Comparison of ENCODE assay signal across 8 cellular contexts in genomic region chr5:150758210-150758533, GRCh38. TPM values are rescaled to one million over a fixed set of nuclear protein-coding genes. Genes with fewer than 3 reads are reported as not detected.
DNase-seq lines count a peak whose midpoint lies in the region; ATAC-seq, FAIRE-seq and TF ChIP-seq lines count a peak whose summit lies in the region.

No MANE protein-coding gene starts in this region.

- no peak overlapping the region for H3K4me3 Mint-ChIP-seq in astrocyte (ENCODE audit: unreplicated experiment)
- H3K4me3 Mint-ChIP-seq in activated CD4-positive, alpha-beta memory T cell treated with anti-CD3 and anti-CD28 coated beads, Interleukin-2, amount 10 ng/mL, durations not matched to agents 7 days and 5 days, result no peak overlapping the region

- no peak for FAIRE-seq in astrocyte (lab: Jason Lieb, UNC)

- CTCF ChIA-PET in activated CD4-positive, alpha-beta memory T cell treated with anti-CD3 and anti-CD28 coated beads, Interleukin-2, amount 10 ng/mL, durations not matched to agents 7 days and 5 days (lab: Charles Lee), result interaction anchor here (1.0 to 3.0 kb wide), 11 partner anchors 16 to 308 kb away, joined by 3 to 24 read pairs (median 6); partner anchors contain the start of genes IRGM, RBM22, RPS14 and SMIM3

- H3K9ac ChIP-seq in astrocyte (ENCODE audit: low read length), result peak overlapping the region; percentile 96

- H3K79me2 ChIP-seq in astrocyte (ENCODE audit: insufficient read depth, low read length), result peaks cover 52% of the 10 kb centered on the region

- 1% methylated on average over 11 of the region's 11 CpGs for WGBS in lower leg skin, 2 donors

- ATAC-seq in GM19351 (IDR thresholded peaks at IDR 0.05; ENCODE audit: unreplicated experiment), result peak; percentile 21
- ATAC-seq in HG03095 (IDR thresholded peaks at IDR 0.05; ENCODE audit: unreplicated experiment), result peak; percentile 22

- intact Hi-C loops in lower leg skin (cut with DNase I; ENCODE audit: low total_unique reads), result no loop called here

- POLR2A ChIA-PET in activated CD4-positive, alpha-beta memory T cell treated with anti-CD3 and anti-CD28 coated beads, Interleukin-2, amount 10 ng/mL, durations not matched to agents 7 days and 5 days (lab: Charles Lee), result interaction anchor here (0.8 to 4.0 kb wide), 13 partner anchors 8 to 456 kb away, joined by 3 to 28 read pairs (median 4); partner anchors contain the start of genes IRGM, RBM22 and SMIM3

- peaks cover 15% of the 10 kb centered on the region for H3K4me1 ChIP-seq in astrocyte (ENCODE audit: insufficient read depth, low read length)

- peak overlapping the region; percentile 98 for H2AFZ ChIP-seq in astrocyte (ENCODE audit: low read depth, low read length)

- no peak for TF ChIP-seq POLR2A in lower leg skin (IDR thresholded peaks at IDR 0.05)

- H3K27ac Mint-ChIP-seq in astrocyte (ENCODE audit: unreplicated experiment), result no peak overlapping the region
- no peak overlapping the region for H3K27ac Mint-ChIP-seq in activated CD4-positive, alpha-beta memory T cell treated with anti-CD3 and anti-CD28 coated beads, Interleukin-2, amount 10 ng/mL, durations not matched to agents 7 days and 5 days

- H3K27ac ChIP-seq in astrocyte (ENCODE audit: low read depth, low read length), result peak overlapping the region; percentile 99

- no peaks in the 10 kb centered on the region for H3K9me3 ChIP-seq in astrocyte (ENCODE audit: insufficient read depth, low read depth, low read length)

- no peaks in the 10 kb centered on the region for H3K27me3 Mint-ChIP-seq in astrocyte (ENCODE audit: low read depth, unreplicated experiment)
- no peaks in the 10 kb centered on the region for H3K27me3 Mint-ChIP-seq in activated CD4-positive, alpha-beta memory T cell treated with anti-CD3 and anti-CD28 coated beads, Interleukin-2, amount 10 ng/mL, durations not matched to agents 7 days and 5 days

- TF ChIP-seq CTCF in astrocyte (IDR thresholded peaks at IDR 0.05; ENCODE audit: insufficient read depth, low read depth, low read length) (no peak), lower leg skin (IDR thresholded peaks at IDR 0.05) (no peak)

- peak overlapping the region; percentile 91 for H3K4me2 ChIP-seq in astrocyte (ENCODE audit: low read length)

- peak overlapping the region; percentile 86 for H3K4me3 ChIP-seq in astrocyte (ENCODE audit: insufficient read depth, low read depth, low read length)
- H3K4me3 ChIP-seq in lower leg skin (ENCODE audit: low read depth, poor library complexity, severe bottlenecking), result peak overlapping the region; percentile 36

- H3K9me3 Mint-ChIP-seq in astrocyte (ENCODE audit: unreplicated experiment), result no peaks in the 10 kb centered on the region
- H3K9me3 Mint-ChIP-seq in activated CD4-positive, alpha-beta memory T cell treated with anti-CD3 and anti-CD28 coated beads, Interleukin-2, amount 10 ng/mL, durations not matched to agents 7 days and 5 days, result no peaks in the 10 kb centered on the region

- DNase-seq in astrocyte (ENCODE audit: low read depth), result no peak
- DNase-seq in lower leg skin (ENCODE audit: low spot score in 2 of 2), result no peak
- DNase-seq in stimulated activated CD4-positive, alpha-beta T cell treated with anti-CD3 and anti-CD28 coated beads, Interleukin-4, amount 100 ng/mL, for 4 hours, result no peak
- no peak for DNase-seq in activated CD8-positive, alpha-beta memory T cell treated with anti-CD3 and anti-CD28 coated beads, Interleukin-2, amount 50 U/mL, for 48 hours
- DNase-seq in activated CD4-positive, alpha-beta memory T cell treated with anti-CD3 and anti-CD28 coated beads, Interleukin-2, amount 10 ng/mL, durations not matched to agents 7 days and 5 days, result no peak
- no peak for DNase-seq in activated CD8-positive, alpha-beta memory T cell treated with anti-CD3 and anti-CD28 coated beads for 24 hours

- peaks cover 15% of the 10 kb centered on the region for H4K20me1 ChIP-seq in astrocyte (ENCODE audit: insufficient read depth, low read length)

- no peaks in the 10 kb centered on the region for H3K27me3 ChIP-seq in astrocyte (ENCODE audit: insufficient read depth, low read length)

- H3K36me3 ChIP-seq in astrocyte (ENCODE audit: insufficient read depth, low read length), result peaks cover 21% of the 10 kb centered on the region

- H3K36me3 Mint-ChIP-seq in astrocyte (ENCODE audit: low read depth, unreplicated experiment), result peaks cover 17% of the 10 kb centered on the region
- H3K36me3 Mint-ChIP-seq in activated CD4-positive, alpha-beta memory T cell treated with anti-CD3 and anti-CD28 coated beads, Interleukin-2, amount 10 ng/mL, durations not matched to agents 7 days and 5 days (ENCODE audit: low read depth), result peaks cover 36% of the 10 kb centered on the region

- H3K4me1 Mint-ChIP-seq in astrocyte (ENCODE audit: low read depth, unreplicated experiment), result peaks cover 6% of the 10 kb centered on the region
- peaks cover 38% of the 10 kb centered on the region for H3K4me1 Mint-ChIP-seq in activated CD4-positive, alpha-beta memory T cell treated with anti-CD3 and anti-CD28 coated beads, Interleukin-2, amount 10 ng/mL, durations not matched to agents 7 days and 5 days

RNA-seq across cellular contexts. Expression of gene DCTN4, which starts 0.6 kb away (rescaled TPM):
- total RNA-seq in astrocyte, result 53.8 and 57.0 TPM in 2 replicates
- 10 to 100 TPM; 50.1 to 73.1 (median 57.5) TPM for total RNA-seq in lower leg skin
- 10 to 100 TPM; 38.6 to 40.6 TPM for total RNA-seq in activated CD4-positive, alpha-beta memory T cell treated with anti-CD3 and anti-CD28 coated beads, Interleukin-2, amount 10 ng/mL, durations not matched to agents 7 days and 5 days

RNA-seq across cellular contexts. Expression of gene SMIM3, which starts 20.4 kb away (rescaled TPM):
- total RNA-seq in astrocyte (16.7 and 19.8 TPM in 2 replicates), lower leg skin (10 to 100 TPM in 2 of 4 donors, 1 to 10 TPM in 2; 6.2 to 17.6 (median 9.2) TPM)
- 10 to 100 TPM; 17.4 to 19.1 TPM for total RNA-seq in activated CD4-positive, alpha-beta memory T cell treated with anti-CD3 and anti-CD28 coated beads, Interleukin-2, amount 10 ng/mL, durations not matched to agents 7 days and 5 days

RNA-seq across cellular contexts. Expression of gene RBM22, which starts 57.3 kb away (rescaled TPM):
- total RNA-seq in astrocyte (42.0 and 47.4 TPM in 2 replicates), lower leg skin (10 to 100 TPM; 27.6 to 38.6 (median 35.9) TPM)
- 10 to 100 TPM; 66.8 to 70.7 TPM for total RNA-seq in activated CD4-positive, alpha-beta memory T cell treated with anti-CD3 and anti-CD28 coated beads, Interleukin-2, amount 10 ng/mL, durations not matched to agents 7 days and 5 days
